Comparison of ENCODE assay signal across 1 cellular context in genomic region chr15:45670511-45670910, GRCh38.
TF ChIP-seq lines count a peak whose summit lies in the region.

No MANE protein-coding gene starts in this region.

TF ChIP-seq in endothelial cell of umbilical vein, 7 proteins besides CTCF, POLR2A, EP300 and RAD21:
- no peak for TF ChIP-seq POLR2AphosphoS5 (IDR thresholded peaks at IDR 0.05; ENCODE audit: insufficient read depth, low read depth, low read length)
- no peak for TF ChIP-seq GATA2 (IDR thresholded peaks at IDR 0.05; ENCODE audit: insufficient read depth, insufficient read length, low read depth, low read length)
- TF ChIP-seq MAX (IDR thresholded peaks at IDR 0.05; ENCODE audit: insufficient read depth, insufficient read length), result no peak
- TF ChIP-seq MYC (IDR thresholded peaks at IDR 0.05; ENCODE audit: low read depth, low read length), result no peak
- TF ChIP-seq FOS (IDR thresholded peaks at IDR 0.05; ENCODE audit: borderline replicate concordance, insufficient read depth, low read length), result no peak
- no peak for TF ChIP-seq EZH2 (IDR thresholded peaks at IDR 0.05; ENCODE audit: borderline replicate concordance, low read depth, low read length, severe bottlenecking)
- peak; percentile 15 for TF ChIP-seq JUN (IDR thresholded peaks at IDR 0.05; ENCODE audit: borderline replicate concordance, insufficient read depth, insufficient read length, low read depth)
